16 cellular contexts compared by ENCODE assay signal in genomic region chr20:59382907-59383306, GRCh38.
DNase-seq lines count a peak whose midpoint lies in the region; ATAC-seq and TF ChIP-seq lines count a peak whose summit lies in the region.
"Had no signal": no experiment of that assay in that cellular context is flagged by ENCODE, and none has a peak within 500 bp of the region (broad histone marks: within the 10 kb centered on the region; RNA-seq: fewer than 3 reads in every experiment).

No MANE protein-coding gene starts in this region.

- no peaks in the 10 kb centered on the region for H3K79me1 ChIP-seq in neuronal stem cell (ENCODE audit: low read depth, low read length)

- H3K36me3 ChIP-seq in BLaER1 (no peaks in the 10 kb centered on the region), neuronal stem cell (replicated peaks in 1 of 2; ENCODE audit: control insufficient read depth in 2 of 2, insufficient read depth in 2 of 2, low read length in 2 of 2) (no peaks in the 10 kb centered on the region)
- H3K36me3 ChIP-seq in BLaER1 treated with 17β-estradiol and CSF1 and Interleukin-3, amounts not matched to agents 10 nM and 100 nM = no peaks in the 10 kb centered on the region

- peak overlapping the region; percentile 79 for H2BK15ac ChIP-seq in neuronal stem cell (ENCODE audit: low read length)

- H2BK120ac ChIP-seq in neuronal stem cell (ENCODE audit: low read depth, low read length) = no peak overlapping the region

- no CpG with 5 or more reads among the region's 10 CpGs for WGBS in neuronal stem cell (ENCODE audit: extremely low coverage in 2 of 2, insufficient read length in 2 of 2, insufficient replicate concordance in 1 of 2), 2 donors

- H3K23ac ChIP-seq in neuronal stem cell (ENCODE audit: low read depth, low read length, poor library complexity) = peak overlapping the region; percentile 52

- H2BK12ac ChIP-seq in neuronal stem cell (ENCODE audit: low read length) = no peak overlapping the region

- H4K91ac ChIP-seq in neuronal stem cell (ENCODE audit: low read depth, low read length, poor library complexity) = no peak overlapping the region

- H3K9me3 ChIP-seq in BLaER1 = no peaks in the 10 kb centered on the region
- H3K9me3 ChIP-seq in BLaER1 treated with 17β-estradiol and CSF1 and Interleukin-3, amounts not matched to agents 10 nM and 100 nM (replicated peaks in 1 of 11) = no peaks in the 10 kb centered on the region
- H3K9me3 ChIP-seq in neuronal stem cell (replicated peaks in 1 of 2; ENCODE audit: control insufficient read depth in 2 of 2, insufficient read depth in 1 of 2, low read depth in 1 of 2, low read length in 2 of 2) = peaks cover 0 to 2% of the 10 kb centered on the region in 2 donors
- H3K9me3 ChIP-seq: Caco-2 had no signal

- no peaks in the 10 kb centered on the region for H4K20me1 ChIP-seq in BLaER1
- peaks cover 0 to 3% (median 0%) of the 10 kb centered on the region in 11 experiments; a peak in 2 of 22 replicates for H4K20me1 ChIP-seq in BLaER1 treated with 17β-estradiol and CSF1 and Interleukin-3, amounts not matched to agents 10 nM and 100 nM

- H3K27me3 ChIP-seq in BLaER1 = no peaks in the 10 kb centered on the region
- H3K27me3 ChIP-seq in BLaER1 treated with 17β-estradiol and CSF1 and Interleukin-3, amounts not matched to agents 10 nM and 100 nM = peaks cover 0 to 30% (median 0%) of the 10 kb centered on the region in 11 experiments; a peak in 6 of 22 replicates
- no peaks in the 10 kb centered on the region for H3K27me3 ChIP-seq in neuronal stem cell (ENCODE audit: control insufficient read depth in 3 of 3, insufficient read depth in 3 of 3, low read depth in 1 of 3, low read length in 3 of 3)

- peak overlapping the region; percentile 81 for H3K18ac ChIP-seq in neuronal stem cell (ENCODE audit: low read length)

- in situ Hi-C loops in ACHN (cut with HindIII; ENCODE audit: low pct_ligation_motif_present, low pct_unique_long_range_greater_than_20kb, low sequenced_read_pairs) = no loop called here

- no peak overlapping the region for H2AFZ ChIP-seq in neuronal stem cell (ENCODE audit: low read length)
- H2AFZ ChIP-seq: GM23248 had no signal

- H2BK5ac ChIP-seq in neuronal stem cell (ENCODE audit: low read length) = peak overlapping the region; percentile 31

- peak overlapping the region; percentile 76 for H3K27ac ChIP-seq in BLaER1
- H3K27ac ChIP-seq in BLaER1 treated with 17β-estradiol and CSF1 and Interleukin-3, amounts not matched to agents 10 nM and 100 nM = no peak overlapping the region
- H3K27ac ChIP-seq in neuronal stem cell (replicated peaks; ENCODE audit: low read length) = no peak overlapping the region
- H3K27ac ChIP-seq: GM23248 had no signal

- no peak for ATAC-seq in GM19351 (IDR thresholded peaks at IDR 0.05; ENCODE audit: unreplicated experiment)
- ATAC-seq in SK-N-SH treated with all-trans-retinoic acid at 6 μM for 48 hours = no peak

- H3K9ac ChIP-seq in BLaER1 (no peak overlapping the region; the same call in 1 of the 2 replicates), neuronal stem cell (ENCODE audit: low read depth, low read length, poor library complexity) (no peak overlapping the region)
- 0 out of 22 replicates have a peak overlapping the region, but pooled peaks of 1 of the 11 experiments have one; percentile 50 for H3K9ac ChIP-seq in BLaER1 treated with 17β-estradiol and CSF1 and Interleukin-3, amounts not matched to agents 10 nM and 100 nM
- H3K9ac ChIP-seq: GM23248 had no signal

- H3K4me3 ChIP-seq in BLaER1 = no peak overlapping the region
- no peak overlapping the region for H3K4me3 ChIP-seq in BLaER1 treated with 17β-estradiol and CSF1 and Interleukin-3, amounts not matched to agents 10 nM and 100 nM
- H3K4me3 ChIP-seq in neuronal stem cell (ENCODE audit: low read length in 2 of 2) = no peak overlapping the region
- H3K4me3 ChIP-seq: GM23248 had no signal

- no peak overlapping the region for H3K4ac ChIP-seq in neuronal stem cell (ENCODE audit: low read length)

- peak overlapping the region; percentile 76 for H3K4me2 ChIP-seq in BLaER1
- peak overlapping the region in 9 of 11 experiments; percentile 39 to 91 (median 72); a peak in 17 of 22 replicates for H3K4me2 ChIP-seq in BLaER1 treated with 17β-estradiol and CSF1 and Interleukin-3, amounts not matched to agents 10 nM and 100 nM
- H3K4me2 ChIP-seq in neuronal stem cell (ENCODE audit: insufficient read depth, low read length, poor library complexity, severe bottlenecking) = no peak overlapping the region

- H3K4me1 ChIP-seq in BLaER1 (peaks cover 71% of the 10 kb centered on the region), neuronal stem cell (ENCODE audit: control insufficient read depth in 2 of 2, insufficient read depth in 1 of 2, low read depth in 1 of 2, low read length in 2 of 2) (peaks cover 0 to 19% of the 10 kb centered on the region in 2 donors)
- H3K4me1 ChIP-seq in BLaER1 treated with 17β-estradiol and CSF1 and Interleukin-3, amounts not matched to agents 10 nM and 100 nM = peaks cover 9 to 71% (median 59%) of the 10 kb centered on the region in 10 experiments; a peak in 19 of 20 replicates

- peak; percentile 26 for DNase-seq in RPMI8226
- DNase-seq in neuronal stem cell (ENCODE audit: low spot score) = no peak
- no peak for DNase-seq in stimulated activated CD4-positive, alpha-beta T cell treated with anti-CD3 and anti-CD28 coated beads, Interleukin-12 subunit alpha, Interleukin-12 subunit beta, amount 100 ng/mL, for 4 hours
- DNase-seq in ACHN = no peak
- DNase-seq: C1 segment of cervical spinal cord; Caco-2; CD4-positive, alpha-beta memory T cell; DMS153; DND-41; GM23248; H7; HCEC 1CT had no signal

- H3K14ac ChIP-seq in neuronal stem cell (ENCODE audit: low read length) = no peak overlapping the region

- no peak overlapping the region for H4K8ac ChIP-seq in neuronal stem cell (ENCODE audit: low read depth, low read length)

- no peak overlapping the region for H2AK5ac ChIP-seq in neuronal stem cell (ENCODE audit: low read depth, low read length)

TF ChIP-seq in SK-N-SH treated with all-trans-retinoic acid at 6 μM for 48 hours, 23 proteins besides CTCF, POLR2A, EP300 and RAD21:
- TF ChIP-seq ARNTL (CRISPR knock-in tag; IDR thresholded peaks at IDR 0.05; ENCODE audit: borderline replicate concordance, low read depth) = no peak
- no peak for TF ChIP-seq PPARA (CRISPR knock-in tag; IDR thresholded peaks at IDR 0.05; ENCODE audit: borderline replicate concordance)
- TF ChIP-seq RARB (CRISPR knock-in tag; IDR thresholded peaks at IDR 0.05) = no peak
- TF ChIP-seq OSR1 (CRISPR knock-in tag; IDR thresholded peaks at IDR 0.05) = no peak
- TF ChIP-seq SNAI2 (CRISPR knock-in tag; IDR thresholded peaks at IDR 0.05) = no peak
- no peak for TF ChIP-seq GLIS3 (CRISPR knock-in tag; IDR thresholded peaks at IDR 0.05)
- no peak for TF ChIP-seq ZC3H10 (CRISPR knock-in tag; IDR thresholded peaks at IDR 0.05)
- no peak for TF ChIP-seq CSRNP3 (CRISPR knock-in tag; IDR thresholded peaks at IDR 0.05)
- no peak for TF ChIP-seq BACH2 (CRISPR knock-in tag; IDR thresholded peaks at IDR 0.05; ENCODE audit: borderline replicate concordance)
- TF ChIP-seq ISL1 (CRISPR knock-in tag; IDR thresholded peaks at IDR 0.05) = no peak
- TF ChIP-seq POU6F1 (CRISPR knock-in tag; IDR thresholded peaks at IDR 0.05; ENCODE audit: borderline replicate concordance, low read depth) = no peak
- TF ChIP-seq ZFP3 (CRISPR knock-in tag; IDR thresholded peaks at IDR 0.05) = no peak
- TF ChIP-seq TOX (CRISPR knock-in tag; IDR thresholded peaks at IDR 0.05; ENCODE audit: borderline replicate concordance) = no peak
- no peak for TF ChIP-seq ESRRG (CRISPR knock-in tag; IDR thresholded peaks at IDR 0.05)
- TF ChIP-seq TCF4 (CRISPR knock-in tag; IDR thresholded peaks at IDR 0.05; ENCODE audit: borderline replicate concordance) = no peak
- no peak for TF ChIP-seq ZFP30 (CRISPR knock-in tag; IDR thresholded peaks at IDR 0.05)
- no peak for TF ChIP-seq ZNF8 (CRISPR knock-in tag; IDR thresholded peaks at IDR 0.05)
TF ChIP-seq in SK-N-SH treated with all-trans-retinoic acid at 6 μM for 48 hours: peak in this region for 0.
